In genomic region chr9:94286056-94286455, GRCh38 we compare ENCODE assay signal across 17 cellular contexts. TPM values are rescaled to one million over a fixed set of nuclear protein-coding genes. Genes with fewer than 3 reads are reported as not detected.
A peak's percentile ranks its signal among the peaks of the same experiment; 100 is the strongest.
DNase-seq lines count a peak whose midpoint lies in the region; ATAC-seq, FAIRE-seq and TF ChIP-seq lines count a peak whose summit lies in the region.
"Had no signal": no experiment of that assay in that cellular context is flagged by ENCODE, and none has a peak within 500 bp of the region (broad histone marks: within the 10 kb centered on the region; RNA-seq: fewer than 3 reads in every experiment).

No MANE protein-coding gene starts in this region.

- no peak overlapping the region for H2BK15ac ChIP-seq in H9 (ENCODE audit: low read depth, low read length)

- H3K27ac Mint-ChIP-seq in astrocyte (ENCODE audit: unreplicated experiment) (peak overlapping the region; percentile 53), H9 (no peak overlapping the region)
- no peak overlapping the region for H3K27ac Mint-ChIP-seq in activated T-cell treated with anti-CD3 and anti-CD28 coated beads, Interleukin-2, amount 50 U/mL, for 72 hours
- H3K27ac Mint-ChIP-seq: CD14-positive monocyte; CD8-positive, alpha-beta T cell had no signal

- no peak overlapping the region for H2BK20ac ChIP-seq in H9 (ENCODE audit: low read depth, low read length, poor library complexity, severe bottlenecking)

- H3K9me3 Mint-ChIP-seq in astrocyte (ENCODE audit: unreplicated experiment): peaks cover 2% of the 10 kb centered on the region
- peaks cover under 1% of the 10 kb centered on the region in 2 experiments; a peak in 1 of 5 replicates for H3K9me3 Mint-ChIP-seq in H9
- no peaks in the 10 kb centered on the region for H3K9me3 Mint-ChIP-seq in activated T-cell treated with anti-CD3 and anti-CD28 coated beads, Interleukin-2, amount 50 U/mL, for 72 hours
- H3K9me3 Mint-ChIP-seq: CD8-positive, alpha-beta T cell had no signal

- no peaks in the 10 kb centered on the region for H3K79me1 ChIP-seq in H9 (ENCODE audit: insufficient read depth, low read depth, low read length, poor library complexity, severe bottlenecking)

- TF ChIP-seq CTCF in astrocyte (IDR thresholded peaks at IDR 0.05; ENCODE audit: insufficient read depth, low read depth, low read length) (no peak), H9 (conservative IDR thresholded peaks at IDR 0.05) (no peak), thyroid gland (IDR thresholded peaks at IDR 0.05) (no peak)

- no peak overlapping the region for H3K4ac ChIP-seq in H9 (ENCODE audit: low read depth, low read length)

- WGBS in H9 (ENCODE audit: extremely low coverage, insufficient read length, low lambda C conversion rate): no CpG with 5 or more reads among the region's 3 CpGs
- WGBS in thyroid gland, 2 donors: 98 to 99% methylated on average over 3 of the region's 3 CpGs

- H3K27me3 ChIP-seq in astrocyte (ENCODE audit: insufficient read depth, low read length): no peaks in the 10 kb centered on the region
- no peaks in the 10 kb centered on the region for H3K27me3 ChIP-seq in H9 (ENCODE audit: insufficient read depth, low read length)
- H3K27me3 ChIP-seq in thyroid gland: no peaks in the 10 kb centered on the region

- ATAC-seq in activated T-cell treated with anti-CD3 and anti-CD28 coated beads, Interleukin-2, amount 50 U/mL, for 72 hours (replicated peaks in 1 of 2): no peak
- ATAC-seq: A549; CD8-positive, alpha-beta T cell had no signal

- H3K14ac ChIP-seq in H9 (ENCODE audit: insufficient read depth, low read length): no peak overlapping the region

- H3K4me1 ChIP-seq in astrocyte (ENCODE audit: insufficient read depth, low read length) (no peaks in the 10 kb centered on the region), H9 (ENCODE audit: insufficient read depth, low read length) (no peaks in the 10 kb centered on the region), thyroid gland (no peaks in the 10 kb centered on the region)
- H3K4me1 ChIP-seq: A549 had no signal

- H3K4me3 ChIP-seq in astrocyte (ENCODE audit: insufficient read depth, low read depth, low read length) (no peak overlapping the region), thyroid gland (replicated peaks in 1 of 3) (no peak overlapping the region)
- H3K4me3 ChIP-seq: A549 had no signal

- H2BK12ac ChIP-seq in H9 (ENCODE audit: insufficient read length, low read depth, low read length): no peak overlapping the region

- H3K9me3 ChIP-seq in astrocyte (ENCODE audit: insufficient read depth, low read depth, low read length): no peaks in the 10 kb centered on the region
- no peaks in the 10 kb centered on the region for H3K9me3 ChIP-seq in H9 (ENCODE audit: control insufficient read depth, low read depth, low read length)
- H3K9me3 ChIP-seq in thyroid gland: no peaks in the 10 kb centered on the region
- H3K9me3 ChIP-seq: A549 had no signal

- no peak overlapping the region for H4K91ac ChIP-seq in H9 (ENCODE audit: insufficient read length, low read depth, low read length)

- H2AFZ ChIP-seq in astrocyte (ENCODE audit: low read depth, low read length) (no peak overlapping the region), H9 (ENCODE audit: low read length) (no peak overlapping the region)

- no peaks in the 10 kb centered on the region for H3K27me3 Mint-ChIP-seq in astrocyte (ENCODE audit: low read depth, unreplicated experiment)
- no peaks in the 10 kb centered on the region for H3K27me3 Mint-ChIP-seq in H9 (ENCODE audit: low read depth)
- H3K27me3 Mint-ChIP-seq in activated T-cell treated with anti-CD3 and anti-CD28 coated beads, Interleukin-2, amount 50 U/mL, for 72 hours (ENCODE audit: low read depth): no peaks in the 10 kb centered on the region
- H3K27me3 Mint-ChIP-seq: IgD-negative memory B cell had no signal

- H3K23me2 ChIP-seq in H9 (ENCODE audit: insufficient read length, low read depth, low read length, poor library complexity, severe bottlenecking): no peaks in the 10 kb centered on the region

- no peak overlapping the region for H3K18ac ChIP-seq in H9 (ENCODE audit: insufficient read length, low read depth, low read length)

- H3K79me2 ChIP-seq in astrocyte (ENCODE audit: insufficient read depth, low read length): no peaks in the 10 kb centered on the region
- H3K79me2 ChIP-seq in H9 (ENCODE audit: insufficient read depth, low read length): no peaks in the 10 kb centered on the region; the same call in 1 of the 2 replicates

- no peak overlapping the region for H4K8ac ChIP-seq in H9 (replicated peaks; ENCODE audit: insufficient read length, low read depth, low read length)

- H3K36me3 Mint-ChIP-seq in astrocyte (ENCODE audit: low read depth, unreplicated experiment) (peaks cover 36% of the 10 kb centered on the region), H9 (ENCODE audit: insufficient read depth in 1 of 3, low read depth in 3 of 3) (peaks cover 11 to 31% (median 18%) of the 10 kb centered on the region in 3 experiments; a peak in 6 of 7 replicates)
- H3K36me3 Mint-ChIP-seq in activated T-cell treated with anti-CD3 and anti-CD28 coated beads, Interleukin-2, amount 50 U/mL, for 72 hours (ENCODE audit: insufficient read depth in 2 of 2): peaks cover 7 to 26% of the 10 kb centered on the region in 2 donors

- H3K56ac ChIP-seq in H9 (ENCODE audit: insufficient read length, low read depth, low read length): no peak overlapping the region

- H3K23ac ChIP-seq in H9 (ENCODE audit: insufficient read length, low read depth, low read length): no peak overlapping the region

- H2BK120ac ChIP-seq in H9 (ENCODE audit: low read depth, low read length, poor library complexity, severe bottlenecking): no peak overlapping the region

- intact Hi-C loops in thyroid gland (cut with DNase I): no loop called here

- H2BK5ac ChIP-seq in H9 (ENCODE audit: insufficient read length, low read length): no peak overlapping the region

- H3K4me1 Mint-ChIP-seq in astrocyte (ENCODE audit: low read depth, unreplicated experiment): peaks cover 8% of the 10 kb centered on the region
- peaks cover 9 to 11% of the 10 kb centered on the region in 2 experiments for H3K4me1 Mint-ChIP-seq in H9
- H3K4me1 Mint-ChIP-seq in activated T-cell treated with anti-CD3 and anti-CD28 coated beads, Interleukin-2, amount 50 U/mL, for 72 hours (ENCODE audit: low read depth): peaks cover 4% of the 10 kb centered on the region
- H3K4me1 Mint-ChIP-seq: CD14-positive monocyte had no signal

- H4K20me1 ChIP-seq in astrocyte (ENCODE audit: insufficient read depth, low read length) (no peaks in the 10 kb centered on the region), H9 (ENCODE audit: control insufficient read depth, insufficient read depth, insufficient read length) (no peaks in the 10 kb centered on the region)

- H3K36me3 ChIP-seq in astrocyte (ENCODE audit: insufficient read depth, low read length) (no peaks in the 10 kb centered on the region), thyroid gland (no peaks in the 10 kb centered on the region)

- no peak for TF ChIP-seq POLR2A in thyroid gland (IDR thresholded peaks at IDR 0.05)

- H3K9ac ChIP-seq in astrocyte (ENCODE audit: low read length): no peak overlapping the region
- H3K9ac ChIP-seq in H9 (ENCODE audit: extremely low read depth, insufficient read length, low read length): no peak overlapping the region

- H3T11ph ChIP-seq in H9 (ENCODE audit: low read length): no peak overlapping the region

- no peak overlapping the region for H3K4me3 Mint-ChIP-seq in astrocyte (ENCODE audit: unreplicated experiment)
- H3K4me3 Mint-ChIP-seq in H9: no peak overlapping the region
- H3K4me3 Mint-ChIP-seq in activated T-cell treated with anti-CD3 and anti-CD28 coated beads, Interleukin-2, amount 50 U/mL, for 72 hours: no peak overlapping the region
- H3K4me3 Mint-ChIP-seq: CD14-positive monocyte; CD8-positive, alpha-beta T cell; IgD-negative memory B cell had no signal

- no peak overlapping the region for H3K27ac ChIP-seq in astrocyte (ENCODE audit: low read depth, low read length)
- H3K27ac ChIP-seq in H9 (ENCODE audit: insufficient read length, low read depth, low read length): no peak overlapping the region
- H3K27ac ChIP-seq in thyroid gland: no peak overlapping the region
- H3K27ac ChIP-seq: A549 had no signal

- H4K5ac ChIP-seq in H9 (ENCODE audit: insufficient read length, low read depth, low read length): no peak overlapping the region

- H3K4me2 ChIP-seq in astrocyte (ENCODE audit: low read length) (no peak overlapping the region), H9 (ENCODE audit: insufficient read depth, insufficient read length, low read length) (no peak overlapping the region)
- H3K4me2 ChIP-seq: A549 had no signal

- no peak overlapping the region for H2AK5ac ChIP-seq in H9 (ENCODE audit: insufficient read length, low read length)

- FAIRE-seq in astrocyte (lab: Jason Lieb, UNC): no peak
- FAIRE-seq: A549, D721Med had no signal

- DNase-seq in ELR (ENCODE audit: low read depth) (peak; percentile 19), astrocyte (ENCODE audit: low read depth) (no peak), non-pigmented ciliary epithelial cell (ENCODE audit: low read depth) (peak; percentile 3), NCI-H526 (lab: John Stamatoyannopoulos, UW) (no peak), H9 (no peak), thyroid gland (no peak)
- no peak for DNase-seq in activated T-cell treated with anti-CD3 and anti-CD28 coated beads, Interleukin-2, amount 50 U/mL, for 72 hours
- DNase-seq: CD8-positive, alpha-beta T cell; COR-L47; DMS153; DMS79 treated with DMSO at 0.1 percent for 48 hours had no signal

RNA-seq across cellular contexts. Expression of gene ZNF169, which starts 27.0 kb away (rescaled TPM):
- total RNA-seq in astrocyte (3.7 and 4.1 TPM in 2 replicates), H9 (2021) (4.8 TPM in 2 replicates), thyroid gland (10 to 100 TPM in 3 of 4 donors, 1 to 10 TPM in 1; 8.9 to 27.3 (median 13.8) TPM)
- 1 to 10 TPM; 5.0 to 6.4 TPM for total RNA-seq in activated T-cell treated with anti-CD3 and anti-CD28 coated beads, Interleukin-2, amount 50 U/mL, for 72 hours

RNA-seq across cellular contexts. Expression of gene NUTM2F, which starts 42.4 kb away (rescaled TPM):
- not detected in 2 replicates for total RNA-seq in astrocyte
- total RNA-seq in H9 (2021): 0.15 TPM in 1 of 2 replicates, not detected in the other
- total RNA-seq in thyroid gland: not detected
- not detected for total RNA-seq in activated T-cell treated with anti-CD3 and anti-CD28 coated beads, Interleukin-2, amount 50 U/mL, for 72 hours
- total RNA-seq: CD8-positive, alpha-beta T cell; H4; HT-29 had no signal

Comparison
In these comparisons a context has a peak if more than half of its experiments do, and no peak if none do; other contexts are left out.
1. DNase-seq: peak in ELR (single experiment) and non-pigmented ciliary epithelial cell (single experiment); none in astrocyte (single experiment), NCI-H526 (0 of 2), H9 (single experiment), thyroid gland (0 of 2) and activated T-cell treated with anti-CD3 and anti-CD28 coated beads, Interleukin-2, amount 50 U/mL, for 72 hours (0 of 2).